ENCODE assay signal across 14 cellular contexts in genomic region chr2:99787011-99787410, GRCh38.
DNase-seq lines count a peak whose midpoint lies in the region; ATAC-seq and TF ChIP-seq lines count a peak whose summit lies in the region.
"Had no signal": no experiment of that assay in that cellular context is flagged by ENCODE, and none has a peak within 500 bp of the region (broad histone marks: within the 10 kb centered on the region; RNA-seq: fewer than 3 reads in every experiment).

No MANE protein-coding gene starts in this region.

- DNase-seq in CD14-positive monocyte (ENCODE audit: low spot score) (no peak), NCI-H1694 (lab: John Stamatoyannopoulos, UW) (peak; percentile 40), cerebellum (ENCODE audit: low spot score) (peak; percentile 37), naive B cell (no peak), left colon (no peak)
- no peak for DNase-seq in effector memory CD8-positive, alpha-beta T cell
- DNase-seq in activated CD8-positive, alpha-beta memory T cell treated with anti-CD3 and anti-CD28 coated beads for 24 hours = no peak
- DNase-seq: BE2C; CD8-positive, alpha-beta T cell; COR-L47; GM23248; H7 had no signal

- TF ChIP-seq CTCF in CD14-positive monocyte (IDR thresholded peaks at IDR 0.05) = no peak

- peaks cover 0 to under 1% (median 0%) of the 10 kb centered on the region in 7 donors for H3K9me3 Mint-ChIP-seq in CD14-positive monocyte
- H3K9me3 Mint-ChIP-seq in naive B cell = no peaks in the 10 kb centered on the region
- no peaks in the 10 kb centered on the region for H3K9me3 Mint-ChIP-seq in effector memory CD8-positive, alpha-beta T cell
- H3K9me3 Mint-ChIP-seq: CD8-positive, alpha-beta T cell; IgD-negative memory B cell had no signal

- H3K27ac Mint-ChIP-seq in CD14-positive monocyte (peak overlapping the region in 5 of 7 donors; percentile 77 to 89 (median 82)), naive B cell (peak overlapping the region in 4 of 6 donors; percentile 48 to 88 (median 70))
- no peak overlapping the region for H3K27ac Mint-ChIP-seq in effector memory CD8-positive, alpha-beta T cell
- H3K27ac Mint-ChIP-seq: CD8-positive, alpha-beta T cell; IgD-negative memory B cell had no signal

- H3K36me3 Mint-ChIP-seq in CD14-positive monocyte = no peaks in the 10 kb centered on the region
- H3K36me3 Mint-ChIP-seq in naive B cell = peaks cover 4 to 12% of the 10 kb centered on the region in 2 donors
- H3K36me3 Mint-ChIP-seq in effector memory CD8-positive, alpha-beta T cell (ENCODE audit: insufficient read depth) = no peaks in the 10 kb centered on the region
- H3K36me3 Mint-ChIP-seq: CD8-positive, alpha-beta T cell had no signal

- intact Hi-C loops in CD14-positive monocyte (cut with micrococcal nuclease) = no loop called here
- intact Hi-C loops in left colon (cut with DNase I, micrococcal nuclease) = no loop called here

- H3K27me3 Mint-ChIP-seq in CD14-positive monocyte (ENCODE audit: low read depth in 3 of 3) (no peaks in the 10 kb centered on the region), naive B cell (no peaks in the 10 kb centered on the region)
- no peaks in the 10 kb centered on the region for H3K27me3 Mint-ChIP-seq in effector memory CD8-positive, alpha-beta T cell
- H3K27me3 Mint-ChIP-seq: IgD-negative memory B cell had no signal

- peaks cover 60% of the 10 kb centered on the region for H3K4me1 Mint-ChIP-seq in CD14-positive monocyte
- peaks cover 6 to 14% (median 10%) of the 10 kb centered on the region in 3 donors for H3K4me1 Mint-ChIP-seq in naive B cell
- no peaks in the 10 kb centered on the region for H3K4me1 Mint-ChIP-seq in effector memory CD8-positive, alpha-beta T cell (ENCODE audit: low read depth in 2 of 2)

- ATAC-seq in naive B cell (ENCODE audit: low read depth in 2 of 2) (no peak), left colon (no peak)
- no peak for ATAC-seq in effector memory CD8-positive, alpha-beta T cell (replicated peaks)
- ATAC-seq: CD8-positive, alpha-beta T cell; GM12878 had no signal

- H3K4me3 Mint-ChIP-seq in CD14-positive monocyte = no peak overlapping the region
- H3K4me3 Mint-ChIP-seq in naive B cell = no peak overlapping the region
- no peak overlapping the region for H3K4me3 Mint-ChIP-seq in effector memory CD8-positive, alpha-beta T cell
- H3K4me3 Mint-ChIP-seq: CD8-positive, alpha-beta T cell; IgD-negative memory B cell had no signal

Comparison
In these comparisons a context has a peak if more than half of its experiments do, and no peak if none do; other contexts are left out.
1. DNase-seq: peak in NCI-H1694 (single experiment) and cerebellum (single experiment); none in CD14-positive monocyte (single experiment), naive B cell (single experiment), left colon (0 of 2), effector memory CD8-positive, alpha-beta T cell (0 of 3) and activated CD8-positive, alpha-beta memory T cell treated with anti-CD3 and anti-CD28 coated beads for 24 hours (single experiment).
2. H3K27ac Mint-ChIP-seq: peak in CD14-positive monocyte (5 of 7) and naive B cell (4 of 6); none in effector memory CD8-positive, alpha-beta T cell (0 of 2).